In the genomic region with DNA sequence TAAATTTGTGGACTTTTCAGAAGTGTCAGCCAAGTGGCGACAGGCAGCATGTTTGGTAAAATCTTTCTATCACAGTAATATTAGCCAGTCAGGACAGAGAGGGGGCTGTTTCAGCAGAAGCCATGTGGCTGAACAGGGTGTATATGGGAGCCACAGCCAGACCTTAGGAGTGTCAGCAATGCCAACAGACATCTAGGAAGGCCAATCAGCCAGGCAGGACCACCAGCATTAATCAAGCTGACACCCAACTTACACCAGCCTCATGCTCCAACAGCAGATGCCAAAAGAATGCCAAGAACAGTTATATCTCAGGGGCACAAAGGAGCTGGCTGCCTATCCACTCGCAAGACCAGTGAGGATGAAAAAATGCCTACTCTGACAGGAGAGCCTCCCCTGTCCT, we compare ENCODE assay signal across 20 cellular contexts. TPM values are rescaled to one million over a fixed set of nuclear protein-coding genes. Genes with fewer than 3 reads are reported as not detected.
DNase-seq lines count a peak whose midpoint lies in the region; ATAC-seq and TF ChIP-seq lines count a peak whose summit lies in the region.
"Had no signal": no experiment of that assay in that cellular context is flagged by ENCODE, and none has a peak within 500 bp of the region (broad histone marks: within the 10 kb centered on the region; RNA-seq: fewer than 3 reads in every experiment).

No MANE protein-coding gene starts in this region.

- no TSS peak for BruUV-seq in A673 (replicated peaks; lab: Mats Ljungman, UMichigan)

- H3K4me3 ChIP-seq in A673 (ENCODE audit: low read depth, low read length, poor library complexity, severe bottlenecking): no peak overlapping the region
- no peak overlapping the region for H3K4me3 ChIP-seq in DND-41 (ENCODE audit: low read depth in 1 of 2, low read length in 2 of 2)
- H3K4me3 ChIP-seq in dorsolateral prefrontal cortex: no peak overlapping the region
- no peak overlapping the region for H3K4me3 ChIP-seq in neural cell (ENCODE audit: low read length)
- no peak overlapping the region for H3K4me3 ChIP-seq in suprapubic skin

- H3K9ac ChIP-seq in DND-41 (ENCODE audit: low read depth, low read length) (no peak overlapping the region), neural cell (ENCODE audit: low read length) (no peak overlapping the region)

- no peak overlapping the region for H2AFZ ChIP-seq in DND-41 (ENCODE audit: low read depth, low read length)
- H2AFZ ChIP-seq in neural cell (ENCODE audit: low read depth, low read length): no peak overlapping the region

- DNase-seq in A673 (ENCODE audit: low spot score) (no peak), DND-41 (no peak), dorsolateral prefrontal cortex (no peak), putamen (ENCODE audit: low spot score) (no peak), EL (no peak), left ventricle myocardium superior (no peak), suprapubic skin (ENCODE audit: low spot score in 2 of 2) (no peak)
- DNase-seq: 8988T; C1 segment of cervical spinal cord; Caco-2; CD4-positive, CD25-positive, alpha-beta regulatory T cell; CD8-positive, alpha-beta memory T cell; GF-D8; GOT3; H7; HFFc6; IMR-90 had no signal

- no peak for TF ChIP-seq RAD21 in neural cell (conservative IDR thresholded peaks at IDR 0.05)

- H3K9me3 ChIP-seq in A673 (ENCODE audit: low read depth, low read length, poor library complexity, severe bottlenecking) (peaks cover 8% of the 10 kb centered on the region), DND-41 (ENCODE audit: insufficient read depth, low read length, severe bottlenecking) (no peaks in the 10 kb centered on the region), neural cell (ENCODE audit: low read length) (no peaks in the 10 kb centered on the region), suprapubic skin (no peaks in the 10 kb centered on the region)
- H3K9me3 ChIP-seq: Caco-2 had no signal

- no peaks in the 10 kb centered on the region for H3K9me2 ChIP-seq in neural cell (ENCODE audit: insufficient read depth, low read length)

- 91% methylated on average over 2 of the region's 2 CpGs for WGBS in suprapubic skin

- H3F3A ChIP-seq in neural cell (ENCODE audit: insufficient read depth, low read length, poor library complexity, severe bottlenecking): no peaks in the 10 kb centered on the region

- CTCF ChIA-PET in A673 (lab: Charles Lee): no interaction called here

- H4K20me1 ChIP-seq in DND-41 (ENCODE audit: insufficient read depth, low read length) (no peaks in the 10 kb centered on the region), neural cell (ENCODE audit: insufficient read depth) (no peaks in the 10 kb centered on the region)

- TF ChIP-seq EP300 in neural cell (conservative IDR thresholded peaks at IDR 0.05; ENCODE audit: poor library complexity, severe bottlenecking) (no peak), suprapubic skin (IDR thresholded peaks at IDR 0.05) (no peak)

- TF ChIP-seq CTCF in A673 (conservative IDR thresholded peaks at IDR 0.05; ENCODE audit: low read depth, low read length): no peak
- TF ChIP-seq CTCF in DND-41 (IDR thresholded peaks at IDR 0.05; ENCODE audit: borderline replicate concordance, extremely low read depth, low read length, poor library complexity, severe bottlenecking): no peak
- TF ChIP-seq CTCF in dorsolateral prefrontal cortex (IDR thresholded peaks at IDR 0.05 in 54 of 56, conservative IDR thresholded peaks at IDR 0.05 in 2 of 56; ENCODE audit: low read depth in 1 of 56, partially characterized antibody in 56 of 56): no peak
- TF ChIP-seq CTCF in neural cell (IDR thresholded peaks at IDR 0.05; ENCODE audit: poor library complexity, severe bottlenecking): no peak
- TF ChIP-seq CTCF in suprapubic skin (IDR thresholded peaks at IDR 0.05): no peak

- H3K36me3 ChIP-seq in A673 (ENCODE audit: insufficient read depth, low read length, poor library complexity, severe bottlenecking) (peaks cover 13% of the 10 kb centered on the region), DND-41 (ENCODE audit: insufficient read depth, low read length) (peaks cover 76% of the 10 kb centered on the region), neural cell (ENCODE audit: insufficient read depth, low read length) (no peaks in the 10 kb centered on the region), suprapubic skin (peaks cover 18% of the 10 kb centered on the region)

- H3K79me2 ChIP-seq in DND-41 (ENCODE audit: insufficient read depth, low read length) (peaks cover 4% of the 10 kb centered on the region; the same call in 1 of the 2 replicates), neural cell (replicated peaks; ENCODE audit: insufficient read depth, low read length) (no peaks in the 10 kb centered on the region)

- H3K27me3 ChIP-seq in A673 (replicated peaks; ENCODE audit: insufficient read depth, low read depth, low read length, poor library complexity): no peaks in the 10 kb centered on the region
- H3K27me3 ChIP-seq in DND-41 (ENCODE audit: insufficient read depth, low read length, poor library complexity): no peaks in the 10 kb centered on the region
- no peaks in the 10 kb centered on the region for H3K27me3 ChIP-seq in dorsolateral prefrontal cortex
- no peaks in the 10 kb centered on the region for H3K27me3 ChIP-seq in neural cell (ENCODE audit: insufficient read depth, low read depth, low read length)
- no peaks in the 10 kb centered on the region for H3K27me3 ChIP-seq in suprapubic skin

- POLR2A ChIA-PET in A673 (lab: Charles Lee; ENCODE audit: low non-redundant PET): interaction anchor here (0.7 kb wide), 1 partner anchor 220 kb away, joined by 10 read pairs; no protein-coding TSS in a partner anchor

- ATAC-seq in DND-41 (ENCODE audit: insufficient read depth, low read depth): no peak
- ATAC-seq in left ventricle myocardium superior: no peak
- ATAC-seq: HCT116 had no signal

- H3K27ac ChIP-seq in A673 (ENCODE audit: low read depth, low read length, poor library complexity, severe bottlenecking) (peak overlapping the region; percentile 76), DND-41 (ENCODE audit: low read length) (peak overlapping the region; percentile 68), dorsolateral prefrontal cortex (peak overlapping the region in 46 of 59 donors; percentile 2 to 83 (median 41)), neural cell (ENCODE audit: low read length) (peak overlapping the region; percentile 64), suprapubic skin (no peak overlapping the region)
- H3K27ac ChIP-seq: HL-60 had no signal

- H3K4me2 ChIP-seq in DND-41 (ENCODE audit: insufficient read depth, low read length): no peak overlapping the region
- no peak overlapping the region for H3K4me2 ChIP-seq in neural cell (ENCODE audit: low read length)

- intact Hi-C loops in A673 (cut with micrococcal nuclease; ENCODE audit: unreplicated experiment): no loop called here
- intact Hi-C loops in dorsolateral prefrontal cortex (cut with DNase I): no loop called here
- intact Hi-C loops in left ventricle myocardium superior (cut with micrococcal nuclease): no loop called here

- H3K4me1 ChIP-seq in A673 (ENCODE audit: insufficient read depth, low read length, poor library complexity, severe bottlenecking): peaks cover 15% of the 10 kb centered on the region
- H3K4me1 ChIP-seq in DND-41 (ENCODE audit: insufficient read depth, low read length): peaks cover 33% of the 10 kb centered on the region
- H3K4me1 ChIP-seq in suprapubic skin: no peaks in the 10 kb centered on the region
- H3K4me1 ChIP-seq: Caco-2 had no signal

- TF ChIP-seq POLR2A in suprapubic skin (IDR thresholded peaks at IDR 0.05): no peak

TF ChIP-seq in neural cell, 6 proteins besides CTCF, POLR2A, EP300 and RAD21:
- TF ChIP-seq TAF1 (IDR thresholded peaks at IDR 0.05; ENCODE audit: low read depth): no peak
- no peak for TF ChIP-seq EZH2 (IDR thresholded peaks at IDR 0.05; ENCODE audit: borderline replicate concordance, insufficient read depth, low read length, poor library complexity, severe bottlenecking)

RNA-seq across cellular contexts. Expression of gene RAPGEF5, which starts 54.8 kb away (rescaled TPM):
- total RNA-seq in A673 (2021) (10.7 and 14.9 TPM in 2 replicates), dorsolateral prefrontal cortex (100 to 1,000 TPM; 181 to 405 (median 243) TPM), left ventricle myocardium superior (11.4 TPM), suprapubic skin (10 to 100 TPM; 22.6 to 88.5 (median 26.9) TPM)
- polyA plus RNA-seq in neural cell: 37.8 and 48.0 TPM in 2 replicates
- 123 and 141 TPM in 2 replicates for polyA minus RNA-seq in neural cell
- total RNA-seq: CD4-positive, CD25-positive, alpha-beta regulatory T cell had no signal
- polyA plus RNA-seq: CD4-positive, CD25-positive, alpha-beta regulatory T cell had no signal
